Comparison of ENCODE assay signal across 8 cellular contexts in genomic region chr10:11986593-11987216, GRCh38. TPM values are rescaled to one million over a fixed set of nuclear protein-coding genes. Genes with fewer than 3 reads are reported as not detected.
DNase-seq lines count a peak whose midpoint lies in the region; ATAC-seq and TF ChIP-seq lines count a peak whose summit lies in the region.

No MANE protein-coding gene starts in this region.

- CTCF ChIA-PET in GM10248 (lab: Yijun Ruan, JAX): interaction anchor here (0.6 to 3.1 kb wide), 35 partner anchors 8 to 228 kb away, joined by 3 to 24 read pairs (median 4); no protein-coding TSS in a partner anchor

- ATAC-seq in heart left ventricle (peak in 3 of 4 donors; percentile 29 to 54 (median 42)), psoas muscle (peak in 2 of 4 donors; percentile 53 to 77), aorta (ENCODE audit: low FRiP score) (no peak), HG02588 (IDR thresholded peaks at IDR 0.05; ENCODE audit: unreplicated experiment) (no peak)

- no peaks in the 10 kb centered on the region for H3K4me1 ChIP-seq in adipocyte (ENCODE audit: control insufficient read depth, insufficient read depth, low read length)
- H3K4me1 ChIP-seq in heart left ventricle: peaks cover 0 to 5% (median 0%) of the 10 kb centered on the region in 12 donors
- no peaks in the 10 kb centered on the region for H3K4me1 ChIP-seq in psoas muscle
- no peaks in the 10 kb centered on the region for H3K4me1 ChIP-seq in aorta (ENCODE audit: control insufficient read depth in 1 of 2, insufficient read depth in 2 of 2, low read length in 2 of 2)

- no peak overlapping the region for H3K4me3 ChIP-seq in adipocyte (ENCODE audit: low read length)
- H3K4me3 ChIP-seq in heart left ventricle: no peak overlapping the region
- H3K4me3 ChIP-seq in psoas muscle: no peak overlapping the region
- no peak overlapping the region for H3K4me3 ChIP-seq in aorta (ENCODE audit: low read length in 2 of 2)

- H3K27ac ChIP-seq in heart left ventricle (no peak overlapping the region), psoas muscle (no peak overlapping the region), aorta (ENCODE audit: low read depth in 1 of 2, low read length in 2 of 2) (no peak overlapping the region)

- H3K9me3 ChIP-seq in adipocyte (ENCODE audit: control insufficient read depth, low read length) (no peaks in the 10 kb centered on the region), heart left ventricle (no peaks in the 10 kb centered on the region), psoas muscle (no peaks in the 10 kb centered on the region), aorta (ENCODE audit: control insufficient read depth, low read length) (no peaks in the 10 kb centered on the region)

- intact Hi-C loops in heart left ventricle (cut with DNase I) (loop anchor here (2.0 to 5.0 kb wide), 4 partner anchors 194 to 204 kb away; no protein-coding TSS in a partner anchor), psoas muscle (cut with DNase I) (loop anchor here (5.0 to 10.0 kb wide), 2 partner anchors 202 to 204 kb away; no protein-coding TSS in a partner anchor), aorta (cut with DNase I) (loop anchor here in 1 of 2 donors (10.0 kb wide), 1 partner anchor 202 kb away; no protein-coding TSS in a partner anchor)

- DNase-seq in GM10248 (ENCODE audit: extremely low spot score) (peak; percentile 67), NCI-H1048 (lab: John Stamatoyannopoulos, UW) (peak; percentile 56), SW480 (ENCODE audit: low spot score) (peak; percentile 67), adipocyte (ENCODE audit: low read depth) (peak; percentile 94), heart left ventricle (peak; percentile 59 to 84 (median 69)), psoas muscle (peak; percentile 74 to 79), aorta (peak; percentile 79 to 87)

- POLR2A ChIA-PET in GM10248 (lab: Yijun Ruan, JAX): no interaction called here

- H3K36me3 ChIP-seq in adipocyte (ENCODE audit: control insufficient read depth, insufficient read depth, low read length, severe bottlenecking): peaks cover 26% of the 10 kb centered on the region
- H3K36me3 ChIP-seq in heart left ventricle: peaks cover 0 to 76% (median 43%) of the 10 kb centered on the region in 9 donors
- peaks cover 0 to 54% of the 10 kb centered on the region in 2 donors for H3K36me3 ChIP-seq in psoas muscle (ENCODE audit: insufficient read depth in 1 of 2, low read depth in 1 of 2)
- peaks cover 0 to 2% of the 10 kb centered on the region in 2 donors for H3K36me3 ChIP-seq in aorta (ENCODE audit: control insufficient read depth in 1 of 2, insufficient read depth in 2 of 2, low read length in 1 of 2)

- TF ChIP-seq POLR2A in heart left ventricle (IDR thresholded peaks at IDR 0.05): no peak

- TF ChIP-seq CTCF in GM10248 (IDR thresholded peaks at IDR 0.05; ENCODE audit: control extremely low read depth, extremely low read depth, low read depth, missing control alignments) (peak; percentile 68), heart left ventricle (IDR thresholded peaks at IDR 0.05) (peak; percentile 68 to 92 (median 84)), psoas muscle (IDR thresholded peaks at IDR 0.05) (peak; percentile 73)

- WGBS in heart left ventricle, 4 donors: 43 to 49% (median 47%) methylated on average over 7 of the region's 7 CpGs
- WGBS in psoas muscle, 3 donors: 53 to 55% (median 54%) methylated on average over 7 of the region's 7 CpGs
- WGBS in aorta, 2 donors: 25 to 26% methylated on average over 7 of the region's 7 CpGs

- no peak overlapping the region for H3K9ac ChIP-seq in adipocyte (ENCODE audit: low read length)

- H3K27me3 ChIP-seq in adipocyte (replicated peaks; ENCODE audit: control insufficient read depth, insufficient read depth, low read length) (no peaks in the 10 kb centered on the region), heart left ventricle (no peaks in the 10 kb centered on the region), psoas muscle (ENCODE audit: insufficient read depth in 3 of 3, low read length in 2 of 3) (no peaks in the 10 kb centered on the region), aorta (ENCODE audit: control insufficient read depth in 1 of 2, insufficient read depth in 2 of 2, low read length in 1 of 2) (no peaks in the 10 kb centered on the region)

RNA-seq across cellular contexts. Expression of gene UPF2, which starts 55.9 kb away (rescaled TPM):
- total RNA-seq in heart left ventricle: 10 to 100 TPM; 12.3 to 20.9 (median 15.8) TPM
- polyA plus RNA-seq in heart left ventricle: 10 to 100 TPM in 1 of 2 donors, 1 to 10 TPM in 1; 7.9 to 15.7 TPM
- total RNA-seq in psoas muscle: 10 to 100 TPM; 18.9 to 35.1 (median 24.5) TPM
- 10 to 100 TPM; 12.7 to 31.1 (median 20.1) TPM for polyA plus RNA-seq in psoas muscle
- 10 to 100 TPM; 17.8 to 26.1 TPM for total RNA-seq in aorta
- 10 to 100 TPM; 16.0 to 27.5 TPM for polyA plus RNA-seq in aorta

Comparison
In these comparisons a context has a peak if more than half of its experiments do, and no peak if none do; other contexts are left out.
1. ATAC-seq: peak in heart left ventricle (3 of 4); none in aorta (single experiment) and HG02588 (single experiment).
2. Peak in every context shown above with its lines, with median percentiles within 50 percentile points of each other: DNase-seq and CTCF ChIP-seq.